In genomic region chr14:69266572-69267345, GRCh38 we compare ENCODE assay signal across 21 cellular contexts. TPM values are rescaled to one million over a fixed set of nuclear protein-coding genes. Genes with fewer than 3 reads are reported as not detected.
"Had no signal": no experiment of that assay in that cellular context is flagged by ENCODE, and none has a peak within 500 bp of the region (broad histone marks: within the 10 kb centered on the region; RNA-seq: fewer than 3 reads in every experiment).

No MANE protein-coding gene starts in this region.

- ATAC-seq: esophagus mucosa; left lung; naive thymus-derived CD4-positive, alpha-beta T cell; right cardiac atrium had no signal

- H3K36me3 ChIP-seq: left lung, neutrophil, stomach, thoracic aorta had no signal

- H3K4me1 ChIP-seq: left lung had no signal

- H3K4me1 Mint-ChIP-seq: immature natural killer cell had no signal

- FAIRE-seq: frontal cortex, keratinocyte, small intestine had no signal

- DNase-seq: cortex of kidney; dorsolateral prefrontal cortex; effector CD8-positive, alpha-beta T cell; immature natural killer cell; left lung; mesenchymal stem cell; naive thymus-derived CD4-positive, alpha-beta T cell; nephron progenitor cell; small intestine; stimulated activated CD4-positive, alpha-beta T cell treated with anti-CD3 and anti-CD28 coated beads, Interleukin-12 subunit alpha, Interleukin-12 subunit beta, amount 100 ng/mL, for 4 hours; stimulated activated naive CD4-positive, alpha-beta T cell; stomach; substantia nigra; trophoblast cell had no signal

- H3K27ac Mint-ChIP-seq: immature natural killer cell; naive thymus-derived CD4-positive, alpha-beta T cell; nephron progenitor cell had no signal

- H3K9me3 Mint-ChIP-seq: nephron progenitor cell had no signal

- H3K4me3 ChIP-seq: dorsolateral prefrontal cortex, left lung, lung, stomach, thoracic aorta had no signal

- H3K27ac ChIP-seq: dorsolateral prefrontal cortex, left lung, neutrophil, stomach, thoracic aorta had no signal

- H3K36me3 Mint-ChIP-seq: immature natural killer cell; naive thymus-derived CD4-positive, alpha-beta T cell had no signal

- H3K4me3 Mint-ChIP-seq: immature natural killer cell; naive thymus-derived CD4-positive, alpha-beta T cell; nephron progenitor cell had no signal

- H3K27me3 ChIP-seq: dorsolateral prefrontal cortex had no signal

- H3K9me3 ChIP-seq: left lung, neutrophil, stomach, thoracic aorta had no signal

RNA-seq across cellular contexts. Expression of gene GALNT16, which starts 6.8 kb away (rescaled TPM):
- polyA plus RNA-seq: immature natural killer cell; keratinocyte; naive thymus-derived CD4-positive, alpha-beta T cell had no signal
